ENCODE assay signal across 1 cellular context in genomic region chr13:101053289-101053688, GRCh38.
TF ChIP-seq lines count a peak whose summit lies in the region.

No MANE protein-coding gene starts in this region.

TF ChIP-seq in IMR-90, 13 proteins besides CTCF, POLR2A, EP300 and RAD21:
- TF ChIP-seq MXI1 (IDR thresholded peaks at IDR 0.05; ENCODE audit: borderline replicate concordance, low read depth, low read length) = no peak
- no peak for TF ChIP-seq FOS (IDR thresholded peaks at IDR 0.05; ENCODE audit: low read depth, low read length)
- no peak for TF ChIP-seq MAFK (IDR thresholded peaks at IDR 0.05; ENCODE audit: low read depth, low read length)
- no peak for TF ChIP-seq USF2 (IDR thresholded peaks at IDR 0.05; ENCODE audit: low read depth, low read length)
- TF ChIP-seq ELK1 (IDR thresholded peaks at IDR 0.05; ENCODE audit: borderline replicate concordance, low read depth, low read length) = no peak
- TF ChIP-seq CHD1 (IDR thresholded peaks at IDR 0.05; ENCODE audit: low read depth, low read length) = no peak
- no peak for TF ChIP-seq NFE2L2 (IDR thresholded peaks at IDR 0.05; ENCODE audit: low read depth, low read length)
- TF ChIP-seq RFX5 (IDR thresholded peaks at IDR 0.05; ENCODE audit: low read depth, low read length) = no peak
- TF ChIP-seq RCOR1 (IDR thresholded peaks at IDR 0.05; ENCODE audit: insufficient replicate concordance, low read length) = no peak
- TF ChIP-seq SMC3 (IDR thresholded peaks at IDR 0.05; ENCODE audit: low read depth, low read length) = no peak
